In the genomic region with DNA sequence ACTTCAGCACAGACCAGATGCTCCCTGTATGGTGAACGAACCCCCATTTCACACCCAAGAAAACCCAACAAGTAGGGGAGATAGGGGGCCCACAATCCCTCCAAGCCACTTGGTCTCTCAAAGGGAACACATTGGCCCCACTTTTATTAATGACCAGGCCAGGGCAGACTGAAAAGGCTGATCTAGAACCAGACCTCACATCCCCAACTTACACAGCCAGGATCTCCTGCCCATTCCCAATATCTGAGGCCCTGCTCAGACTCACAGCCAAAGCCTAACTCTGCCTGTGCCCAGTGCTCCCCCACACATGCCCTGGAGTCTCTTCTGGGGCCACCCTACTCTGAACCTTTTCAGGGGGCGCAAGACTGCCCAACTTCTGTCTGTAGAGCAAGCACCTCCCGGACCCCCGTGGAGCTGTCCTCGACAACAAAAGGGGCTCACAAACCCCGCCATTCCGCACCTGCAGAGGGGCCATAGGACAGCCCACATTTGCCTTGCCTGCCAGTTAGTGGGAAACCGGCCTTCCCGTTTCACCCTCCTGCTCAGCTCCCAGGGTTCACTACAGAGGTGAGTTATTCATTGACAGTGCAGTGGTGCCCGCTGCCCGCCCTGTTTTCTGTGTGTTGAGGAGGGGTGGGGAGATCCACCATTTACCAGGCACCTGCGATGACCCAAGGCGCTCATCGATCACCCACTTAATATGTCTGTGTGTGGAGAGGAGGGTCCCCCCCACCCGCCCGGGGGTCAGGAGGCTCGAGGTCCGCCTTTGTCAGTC, we compare ENCODE assay signal across 8 cellular contexts. TPM values are rescaled to one million over a fixed set of nuclear protein-coding genes. Genes with fewer than 3 reads are reported as not detected.
DNase-seq lines count a peak whose midpoint lies in the region; ATAC-seq and TF ChIP-seq lines count a peak whose summit lies in the region.

No MANE protein-coding gene starts in this region.

- H3K27me3 ChIP-seq in smooth muscle cell (ENCODE audit: low read depth), result no peaks in the 10 kb centered on the region

- H2AFZ ChIP-seq in smooth muscle cell (ENCODE audit: low read depth), result no peak overlapping the region

- peaks cover 15% of the 10 kb centered on the region for H3K4me1 ChIP-seq in smooth muscle cell (ENCODE audit: low read depth)

- peaks cover 4% of the 10 kb centered on the region for H3K4me1 Mint-ChIP-seq in activated CD4-positive, alpha-beta T cell treated with anti-CD3 and anti-CD28 coated beads for 36 hours
- peaks cover 13% of the 10 kb centered on the region for H3K4me1 Mint-ChIP-seq in activated CD4-positive, alpha-beta memory T cell treated with anti-CD3 and anti-CD28 coated beads, Interleukin-2, amount 10 ng/mL, durations not matched to agents 7 days and 5 days

- H3K36me3 Mint-ChIP-seq in activated CD4-positive, alpha-beta T cell treated with anti-CD3 and anti-CD28 coated beads for 36 hours (ENCODE audit: low read depth), result peaks cover 11% of the 10 kb centered on the region
- peaks cover 19% of the 10 kb centered on the region for H3K36me3 Mint-ChIP-seq in activated CD4-positive, alpha-beta memory T cell treated with anti-CD3 and anti-CD28 coated beads, Interleukin-2, amount 10 ng/mL, durations not matched to agents 7 days and 5 days (ENCODE audit: low read depth)

- H3K27ac ChIP-seq in smooth muscle cell (ENCODE audit: low read depth), result no peak overlapping the region

- peak overlapping the region; percentile 24 for H3K4me3 Mint-ChIP-seq in activated CD4-positive, alpha-beta T cell treated with anti-CD3 and anti-CD28 coated beads for 36 hours
- peak overlapping the region; percentile 41 for H3K4me3 Mint-ChIP-seq in activated CD4-positive, alpha-beta memory T cell treated with anti-CD3 and anti-CD28 coated beads, Interleukin-2, amount 10 ng/mL, durations not matched to agents 7 days and 5 days

- peaks cover 5% of the 10 kb centered on the region for H3F3A ChIP-seq in smooth muscle cell (ENCODE audit: low read depth)

- no peaks in the 10 kb centered on the region for H3K9me3 ChIP-seq in smooth muscle cell (replicated peaks; ENCODE audit: low read depth)

- intact Hi-C loops in activated CD4-positive, alpha-beta T cell treated with anti-CD3 and anti-CD28 coated beads for 36 hours (cut with DNase I, micrococcal nuclease), result no loop called here

- H3K4me3 ChIP-seq in iPS-11a (ENCODE audit: low read depth, low read length) (peak overlapping the region; percentile 63), smooth muscle cell (peak overlapping the region; percentile 87)

- no peak overlapping the region for H3K27ac Mint-ChIP-seq in activated CD4-positive, alpha-beta T cell treated with anti-CD3 and anti-CD28 coated beads for 36 hours
- no peak overlapping the region for H3K27ac Mint-ChIP-seq in activated CD4-positive, alpha-beta memory T cell treated with anti-CD3 and anti-CD28 coated beads, Interleukin-2, amount 10 ng/mL, durations not matched to agents 7 days and 5 days

- WGBS in smooth muscle cell (ENCODE audit: low lambda C conversion rate), result 33% methylated on average over 14 of the region's 18 CpGs

- H3K9ac ChIP-seq in smooth muscle cell (ENCODE audit: low read depth), result peak overlapping the region; percentile 73

- peaks cover 5% of the 10 kb centered on the region for H3K27me3 Mint-ChIP-seq in activated CD4-positive, alpha-beta T cell treated with anti-CD3 and anti-CD28 coated beads for 36 hours
- H3K27me3 Mint-ChIP-seq in activated CD4-positive, alpha-beta memory T cell treated with anti-CD3 and anti-CD28 coated beads, Interleukin-2, amount 10 ng/mL, durations not matched to agents 7 days and 5 days, result peaks cover 18% of the 10 kb centered on the region

- no peak for TF ChIP-seq CTCF in smooth muscle cell (IDR thresholded peaks at IDR 0.05; ENCODE audit: borderline replicate concordance, insufficient read depth, poor library complexity, severe bottlenecking)

- ATAC-seq in activated CD4-positive, alpha-beta T cell treated with anti-CD3 and anti-CD28 coated beads for 36 hours, result no peak

- H3K9me3 Mint-ChIP-seq in activated CD4-positive, alpha-beta T cell treated with anti-CD3 and anti-CD28 coated beads for 36 hours (ENCODE audit: low read depth), result no peaks in the 10 kb centered on the region
- no peaks in the 10 kb centered on the region for H3K9me3 Mint-ChIP-seq in activated CD4-positive, alpha-beta memory T cell treated with anti-CD3 and anti-CD28 coated beads, Interleukin-2, amount 10 ng/mL, durations not matched to agents 7 days and 5 days

- peaks cover 27% of the 10 kb centered on the region for H3K79me2 ChIP-seq in smooth muscle cell (ENCODE audit: low read depth)

- CTCF ChIA-PET in activated CD4-positive, alpha-beta T cell treated with anti-CD3 and anti-CD28 coated beads for 36 hours (lab: Charles Lee), result interaction anchor here (1.0 to 2.7 kb wide), 2 partner anchors 8 to 27 kb away, joined by 3 to 19 read pairs; no protein-coding TSS in a partner anchor
- CTCF ChIA-PET in activated CD4-positive, alpha-beta memory T cell treated with anti-CD3 and anti-CD28 coated beads, Interleukin-2, amount 10 ng/mL, durations not matched to agents 7 days and 5 days (lab: Charles Lee), result interaction anchor here (3.1 kb wide), 1 partner anchor 8 kb away, joined by 17 read pairs; no protein-coding TSS in a partner anchor

- H3K36me3 ChIP-seq in smooth muscle cell (ENCODE audit: low read depth), result no peaks in the 10 kb centered on the region

- DNase-seq in activated CD4-positive, alpha-beta T cell treated with anti-CD3 and anti-CD28 coated beads for 36 hours, result no peak
- no peak for DNase-seq in activated CD4-positive, alpha-beta T cell treated with anti-CD3 and anti-CD28 coated beads, Interleukin-2, amount 50 U/mL, for 1 hour
- no peak for DNase-seq in activated CD4-positive, alpha-beta memory T cell treated with anti-CD3 and anti-CD28 coated beads, Interleukin-2, amount 10 ng/mL, durations not matched to agents 7 days and 5 days
- DNase-seq in smooth muscle cell (lab: John Stamatoyannopoulos, UW; ENCODE audit: unreplicated experiment) (no peak), mesenteric fat pad (ENCODE audit: low spot score) (no peak), COLO829 (ENCODE audit: low spot score) (no peak)
- DNase-seq in NK-92 treated with Interleukin-12 subunit alpha and Interleukin-12 subunit beta, amount 100 ng/mL, for 24 hours (lab: John Stamatoyannopoulos, UW), result no peak

- peaks cover 47% of the 10 kb centered on the region for H4K20me1 ChIP-seq in smooth muscle cell (ENCODE audit: low read depth)

- peak overlapping the region; percentile 90 for H3K4me2 ChIP-seq in smooth muscle cell

- POLR2A ChIA-PET in activated CD4-positive, alpha-beta T cell treated with anti-CD3 and anti-CD28 coated beads for 36 hours (lab: Charles Lee), result no interaction called here
- POLR2A ChIA-PET in activated CD4-positive, alpha-beta memory T cell treated with anti-CD3 and anti-CD28 coated beads, Interleukin-2, amount 10 ng/mL, durations not matched to agents 7 days and 5 days (lab: Charles Lee), result interaction anchor here (1.2 kb wide), 2 partner anchors 11 to 92 kb away, joined by 3 to 5 read pairs; partner anchors contain the start of genes CCDC51 and TMA7

RNA-seq across cellular contexts. Expression of gene PLXNB1, which starts 1.6 kb away (rescaled TPM):
- total RNA-seq in activated CD4-positive, alpha-beta T cell treated with anti-CD3 and anti-CD28 coated beads for 36 hours, result 1 to 10 TPM; 3.7 to 5.1 TPM
- 1 to 10 TPM; 1.7 to 1.9 TPM for total RNA-seq in activated CD4-positive, alpha-beta memory T cell treated with anti-CD3 and anti-CD28 coated beads, Interleukin-2, amount 10 ng/mL, durations not matched to agents 7 days and 5 days
- total RNA-seq in smooth muscle cell, result 24.7 and 26.9 TPM in 2 replicates
- 15.5 and 27.5 TPM in 2 replicates for polyA plus RNA-seq in smooth muscle cell
- total RNA-seq in mesenteric fat pad, result 40.0 TPM

RNA-seq across cellular contexts. Expression of gene CCDC51, which starts 11.6 kb away (rescaled TPM):
- 10 to 100 TPM; 17.5 to 25.0 TPM for total RNA-seq in activated CD4-positive, alpha-beta T cell treated with anti-CD3 and anti-CD28 coated beads for 36 hours
- 10 to 100 TPM; 14.9 to 17.5 TPM for total RNA-seq in activated CD4-positive, alpha-beta memory T cell treated with anti-CD3 and anti-CD28 coated beads, Interleukin-2, amount 10 ng/mL, durations not matched to agents 7 days and 5 days
- total RNA-seq in smooth muscle cell (9.0 and 20.7 TPM in 2 replicates), mesenteric fat pad (11.6 TPM)
- polyA plus RNA-seq in smooth muscle cell, result 17.8 and 18.3 TPM in 2 replicates

RNA-seq across cellular contexts. Expression of gene TMA7, which starts 11.8 kb away (rescaled TPM):
- total RNA-seq in activated CD4-positive, alpha-beta T cell treated with anti-CD3 and anti-CD28 coated beads for 36 hours, result 100 to 1,000 TPM; 260 to 324 TPM
- 100 to 1,000 TPM; 240 to 241 TPM for total RNA-seq in activated CD4-positive, alpha-beta memory T cell treated with anti-CD3 and anti-CD28 coated beads, Interleukin-2, amount 10 ng/mL, durations not matched to agents 7 days and 5 days
- total RNA-seq in smooth muscle cell (310 and 343 TPM in 2 replicates), mesenteric fat pad (144 TPM)
- 491 and 511 TPM in 2 replicates for polyA plus RNA-seq in smooth muscle cell

RNA-seq across cellular contexts. Expression of gene ATRIP, which starts 18.3 kb away (rescaled TPM):
- 10 to 100 TPM; 16.8 to 21.0 TPM for total RNA-seq in activated CD4-positive, alpha-beta T cell treated with anti-CD3 and anti-CD28 coated beads for 36 hours
- 10 to 100 TPM; 13.4 to 15.2 TPM for total RNA-seq in activated CD4-positive, alpha-beta memory T cell treated with anti-CD3 and anti-CD28 coated beads, Interleukin-2, amount 10 ng/mL, durations not matched to agents 7 days and 5 days
- 4.0 and 5.5 TPM in 2 replicates for total RNA-seq in smooth muscle cell
- 5.7 and 7.3 TPM in 2 replicates for polyA plus RNA-seq in smooth muscle cell
- 7.2 TPM for total RNA-seq in mesenteric fat pad

RNA-seq across cellular contexts. Expression of gene FBXW12, which starts 56.3 kb away (rescaled TPM):
- total RNA-seq in activated CD4-positive, alpha-beta T cell treated with anti-CD3 and anti-CD28 coated beads for 36 hours, result under 1 TPM; 0.11 to 0.16 TPM
- not detected for total RNA-seq in activated CD4-positive, alpha-beta memory T cell treated with anti-CD3 and anti-CD28 coated beads, Interleukin-2, amount 10 ng/mL, durations not matched to agents 7 days and 5 days
- total RNA-seq in smooth muscle cell (not detected in 2 replicates), mesenteric fat pad (not detected)
- 0.07 TPM in 1 of 2 replicates, not detected in the other for polyA plus RNA-seq in smooth muscle cell
